In genomic region chr6:27295301-27296079, GRCh38 we compare ENCODE assay signal across 7 cellular contexts.
DNase-seq lines count a peak whose midpoint lies in the region; ATAC-seq and TF ChIP-seq lines count a peak whose summit lies in the region.

No MANE protein-coding gene starts in this region.

- no peak for ATAC-seq in HG02973 (IDR thresholded peaks at IDR 0.05; ENCODE audit: unreplicated experiment)

- no peak overlapping the region for H2AFZ ChIP-seq in neuron (ENCODE audit: low read depth, low read length)

- peaks cover 66% of the 10 kb centered on the region for H3K27me3 ChIP-seq in neuron (ENCODE audit: insufficient read depth, low read length)

- H3K4me1 ChIP-seq in neuron (ENCODE audit: insufficient read depth, low read length): peaks cover 7% of the 10 kb centered on the region

- H3K9me3 ChIP-seq in neuron (ENCODE audit: low read length): peaks cover 10% of the 10 kb centered on the region

- H3K4me3 ChIP-seq in GM08714 (ENCODE audit: low read length) (peak overlapping the region; percentile 26), choroid plexus epithelial cell (ENCODE audit: low read depth, low read length) (peak overlapping the region; percentile 51), neuron (ENCODE audit: low read length) (peak overlapping the region; percentile 30)

- DNase-seq in NCI-H2227 treated with DMSO at 0.1 percent for 48 hours (lab: John Stamatoyannopoulos, UW): peak; percentile 36
- DNase-seq in choroid plexus epithelial cell (ENCODE audit: low read depth): peak; percentile 83
- no peak for DNase-seq in pons (ENCODE audit: low spot score)
- no peak for DNase-seq in COLO668 (lab: John Stamatoyannopoulos, UW; ENCODE audit: unreplicated experiment)

- TF ChIP-seq CTCF in choroid plexus epithelial cell (conservative IDR thresholded peaks at IDR 0.05; ENCODE audit: low read depth, low read length): no peak

- no peaks in the 10 kb centered on the region for H3K36me3 ChIP-seq in neuron (ENCODE audit: insufficient read depth, low read length)

Comparison
In these comparisons a context has a peak if more than half of its experiments do, and no peak if none do; other contexts are left out.
1. DNase-seq: peak in NCI-H2227 treated with DMSO at 0.1 percent for 48 hours (single experiment) and choroid plexus epithelial cell (single experiment); none in pons (single experiment) and COLO668 (single experiment).
2. Peak in every context shown above with its lines, with median percentiles within 50 percentile points of each other: H3K4me3 ChIP-seq.